8 cellular contexts compared by ENCODE assay signal in genomic region chr9:8895498-8896224, GRCh38.
DNase-seq lines count a peak whose midpoint lies in the region; ATAC-seq, FAIRE-seq and TF ChIP-seq lines count a peak whose summit lies in the region.

No MANE protein-coding gene starts in this region.

- H3K4me3 ChIP-seq in SK-N-MC (no peak overlapping the region), retinal pigment epithelial cell (ENCODE audit: low read length) (no peak overlapping the region)

- H3K9ac ChIP-seq in SK-N-MC (ENCODE audit: insufficient read length) = no peak overlapping the region

- peak; percentile 82 for FAIRE-seq in D721Med (lab: Jason Lieb, UNC)

- no peaks in the 10 kb centered on the region for H3K9me3 ChIP-seq in SK-N-MC (ENCODE audit: low read depth, low read length)

- H3K27ac ChIP-seq in SK-N-MC = no peak overlapping the region

- no peak for DNase-seq in D721Med (ENCODE audit: insufficient read length, low spot score)
- peak; percentile 22 for DNase-seq in LoVo (ENCODE audit: low spot score)
- DNase-seq in SK-N-MC (ENCODE audit: low read depth, low spot score) = peak; percentile 16
- DNase-seq in globus pallidus (ENCODE audit: low spot score) = peak; percentile 90
- peak; percentile 24 for DNase-seq in retinal pigment epithelial cell (ENCODE audit: low read depth)
- no peak for DNase-seq in UCSD-AML1 (lab: John Stamatoyannopoulos, UW; ENCODE audit: unreplicated experiment)

- H3K36me3 ChIP-seq in SK-N-MC (ENCODE audit: insufficient read depth, low read length) = no peaks in the 10 kb centered on the region

- ATAC-seq in GM19023 (IDR thresholded peaks at IDR 0.05; ENCODE audit: unreplicated experiment) (no peak), GM18858 (IDR thresholded peaks at IDR 0.05; ENCODE audit: unreplicated experiment) (no peak)

- TF ChIP-seq CTCF in D721Med (IDR thresholded peaks at IDR 0.05; ENCODE audit: insufficient read depth, missing control alignments) (peak; percentile 70), retinal pigment epithelial cell (conservative IDR thresholded peaks at IDR 0.05; ENCODE audit: low read depth, low read length) (peak; percentile 70)

Comparison
In these comparisons a context has a peak if more than half of its experiments do, and no peak if none do; other contexts are left out.
1. DNase-seq: peak in LoVo (single experiment), SK-N-MC (single experiment), globus pallidus (single experiment) and retinal pigment epithelial cell (single experiment); none in D721Med (single experiment) and UCSD-AML1 (single experiment).